In the genomic region with DNA sequence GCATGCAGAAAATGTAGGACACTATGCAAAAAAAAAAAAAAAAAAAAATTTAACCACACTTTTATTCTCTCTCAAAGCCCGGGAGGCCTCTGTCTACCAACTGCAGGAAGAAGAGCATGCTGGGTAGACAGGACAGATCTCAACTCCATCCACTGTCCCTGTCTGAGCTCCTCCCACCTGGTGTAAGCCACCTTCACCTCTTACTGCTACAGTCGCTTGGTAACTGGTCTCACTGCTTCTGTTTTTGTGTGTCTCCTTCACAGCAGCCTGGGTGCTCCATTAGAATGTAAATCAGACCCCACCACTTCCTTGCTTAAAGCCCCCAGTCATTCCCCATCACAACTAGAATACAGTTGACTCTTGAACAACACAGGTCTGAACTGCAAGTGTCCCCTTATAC, we compare ENCODE assay signal across 23 cellular contexts.
"Had no signal": no experiment of that assay in that cellular context is flagged by ENCODE, and none has a peak within 500 bp of the region (broad histone marks: within the 10 kb centered on the region; RNA-seq: fewer than 3 reads in every experiment).

No MANE protein-coding gene starts in this region.

- H3K27ac Mint-ChIP-seq: mesothelial cell of epicardium had no signal

- DNase-seq: dermis blood vessel endothelial cell; dorsolateral prefrontal cortex; effector CD4-positive, alpha-beta T cell; effector memory CD4-positive, alpha-beta T cell; foreskin keratinocyte; heart left ventricle; hypothalamus; left cardiac atrium; left lung; left ventricle myocardium superior; lower lobe of right lung; mesenchymal stem cell; mucosa of descending colon had no signal

- H3K4me3 Mint-ChIP-seq: mesothelial cell of epicardium had no signal

- FAIRE-seq: colon, endothelial cell of umbilical vein, frontal cortex, islet of Langerhans, keratinocyte had no signal

- H3K9me3 Mint-ChIP-seq: mesothelial cell of epicardium had no signal

- H3K4me1 ChIP-seq: foreskin keratinocyte, lower lobe of right lung had no signal

- H3K36me3 Mint-ChIP-seq: mesothelial cell of epicardium had no signal

- H3K9me3 ChIP-seq: esophagus muscularis mucosa, gastroesophageal sphincter, heart left ventricle, lower lobe of right lung, mucosa of descending colon had no signal

- H3K27ac ChIP-seq: coronary artery, dorsolateral prefrontal cortex, esophagus muscularis mucosa, foreskin keratinocyte, gastroesophageal sphincter, heart left ventricle, hepatocyte, left lung, lower lobe of right lung had no signal

- H3K4me1 Mint-ChIP-seq: mesothelial cell of epicardium had no signal

- H3K36me3 ChIP-seq: esophagus muscularis mucosa, gastroesophageal sphincter, heart left ventricle, left lung, lower lobe of right lung had no signal

- H3K4me3 ChIP-seq: coronary artery, dorsolateral prefrontal cortex, esophagus muscularis mucosa, gastroesophageal sphincter, heart left ventricle, hepatocyte, left lung, lower lobe of right lung, mucosa of descending colon had no signal

- H3K27me3 ChIP-seq: esophagus muscularis mucosa, gastroesophageal sphincter had no signal

- ATAC-seq: foreskin keratinocyte, gastroesophageal sphincter, heart left ventricle, left cardiac atrium, left lung, left ventricle myocardium superior, lower lobe of right lung, mucosa of descending colon had no signal
